21 cellular contexts compared by ENCODE assay signal in the genomic region with DNA sequence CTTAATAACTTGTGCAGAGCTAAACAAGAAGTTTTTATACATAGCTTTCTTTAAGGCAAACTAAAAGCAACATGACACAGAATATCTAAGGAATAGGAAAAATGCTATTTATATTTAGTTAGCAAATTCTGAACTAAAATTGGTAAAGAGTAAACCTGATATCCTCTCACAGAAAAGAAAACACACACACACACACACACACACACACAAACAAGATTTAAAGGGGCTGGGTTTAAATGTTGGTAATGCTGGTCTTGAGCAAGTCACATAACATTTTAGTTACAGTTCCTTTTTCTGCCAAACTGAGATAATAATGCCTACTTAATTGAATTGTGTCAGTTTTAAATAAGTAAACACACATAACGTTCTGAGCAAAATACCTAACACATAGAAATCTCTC. TPM values are rescaled to one million over a fixed set of nuclear protein-coding genes. Genes with fewer than 3 reads are reported as not detected.
"Had no signal": no experiment of that assay in that cellular context is flagged by ENCODE, and none has a peak within 500 bp of the region (broad histone marks: within the 10 kb centered on the region; RNA-seq: fewer than 3 reads in every experiment).

No MANE protein-coding gene starts in this region.

- H3K27ac Mint-ChIP-seq: activated naive CD4-positive, alpha-beta T cell treated with anti-CD3 and anti-CD28 coated beads, Interleukin-2, amount 50 U/mL, for 72 hours; naive B cell; T-helper 2 cell treated with Interferon-gamma antibody and Interleukin-4, amounts not matched to agents 5 μg/mL and 100 μg/mL, for 36 hours had no signal

- H3K27me3 ChIP-seq: adrenal gland, esophagus squamous epithelium, neutrophil, pancreas, sigmoid colon, thyroid gland had no signal

- H3K27ac ChIP-seq: adrenal gland, esophagus squamous epithelium, neutrophil, pancreas, sigmoid colon, thyroid gland had no signal

- H3K9me3 ChIP-seq: adrenal gland, esophagus squamous epithelium, neutrophil, pancreas, sigmoid colon, thyroid gland had no signal

- H3K4me1 ChIP-seq: adrenal gland, esophagus squamous epithelium, pancreas, sigmoid colon, thyroid gland had no signal

- H3K36me3 ChIP-seq: adrenal gland, esophagus squamous epithelium, neutrophil, pancreas, sigmoid colon, thyroid gland had no signal

- H3K27me3 Mint-ChIP-seq: naive B cell had no signal

- DNase-seq: activated CD4-positive, alpha-beta T cell treated with anti-CD3 and anti-CD28 coated beads, Interleukin-2, amount 50 U/mL, for 4 hours; activated gamma-delta T cell treated with Interleukin-2 at 50 U/mL for 16 hours; adrenal gland; dermis blood vessel endothelial cell; effector memory CD4-positive, alpha-beta T cell; esophagus squamous epithelium; hypothalamus; islet precursor cell; mammary epithelial cell; naive B cell; pancreas; sigmoid colon; stimulated activated CD4-positive, alpha-beta T cell treated with anti-CD3 and anti-CD28 coated beads, Interleukin-12 subunit alpha, Interleukin-12 subunit beta, amount 100 ng/mL, for 4 hours; stimulated activated CD4-positive, alpha-beta T cell treated with anti-CD3 and anti-CD28 coated beads, Interleukin-1b, Interleukin-23, amount 100 ng/mL, for 48 hours; stimulated activated naive CD4-positive, alpha-beta T cell treated with Interleukin-2 at 50 U/mL for 16 hours; thyroid gland had no signal

- ATAC-seq: activated naive CD4-positive, alpha-beta T cell treated with anti-CD3 and anti-CD28 coated beads, Interleukin-2, amount 50 U/mL, for 72 hours; left lobe of liver; pancreas had no signal

- H3K4me3 ChIP-seq: adrenal gland, esophagus squamous epithelium, pancreas, sigmoid colon, thyroid gland had no signal

- H3K4me1 Mint-ChIP-seq: naive B cell had no signal

- H3K4me3 Mint-ChIP-seq: naive B cell; T-helper 2 cell treated with Interferon-gamma antibody and Interleukin-4, amounts not matched to agents 5 μg/mL and 100 μg/mL, for 36 hours had no signal

- H3K9me3 Mint-ChIP-seq: activated naive CD4-positive, alpha-beta T cell treated with anti-CD3 and anti-CD28 coated beads, Interleukin-2, amount 50 U/mL, for 72 hours; T-helper 2 cell treated with Interferon-gamma antibody and Interleukin-4, amounts not matched to agents 5 μg/mL and 100 μg/mL, for 36 hours had no signal

- H3K36me3 Mint-ChIP-seq: activated naive CD4-positive, alpha-beta T cell treated with anti-CD3 and anti-CD28 coated beads, Interleukin-2, amount 50 U/mL, for 72 hours; naive B cell had no signal

RNA-seq across cellular contexts. Expression of a gene that starts 1.6 kb away (rescaled TPM):
- total RNA-seq: activated naive CD4-positive, alpha-beta T cell treated with anti-CD3 and anti-CD28 coated beads, Interleukin-2, amount 50 U/mL, for 72 hours; bronchial epithelial cell; dermis blood vessel endothelial cell; esophagus squamous epithelium; left lobe of liver; mammary epithelial cell; thyroid gland had no signal
- polyA plus RNA-seq: mammary epithelial cell had no signal
